ENCODE assay signal across 19 cellular contexts in genomic region chr6:167115054-167115453, GRCh38. TPM values are rescaled to one million over a fixed set of nuclear protein-coding genes. Genes with fewer than 3 reads are reported as not detected.
DNase-seq lines count a peak whose midpoint lies in the region; ATAC-seq and TF ChIP-seq lines count a peak whose summit lies in the region.
"Had no signal": no experiment of that assay in that cellular context is flagged by ENCODE, and none has a peak within 500 bp of the region (broad histone marks: within the 10 kb centered on the region; RNA-seq: fewer than 3 reads in every experiment).

No MANE protein-coding gene starts in this region.

- TF ChIP-seq CTCF in SK-N-SH (IDR thresholded peaks at IDR 0.05): no peak
- TF ChIP-seq CTCF in GM12864 (IDR thresholded peaks at IDR 0.05; ENCODE audit: low read depth, low read length, missing control alignments): peak; percentile 52
- peak; percentile 94 for TF ChIP-seq CTCF in OCI-LY7 (conservative IDR thresholded peaks at IDR 0.05; ENCODE audit: low read length)

- CTCF ChIA-PET in SK-N-SH (lab: Yijun Ruan, JAX): interaction anchor here (0.6 to 1.9 kb wide), 3 partner anchors 20 to 340 kb away, joined by 3 to 6 read pairs (median 4); no protein-coding TSS in a partner anchor
- CTCF ChIA-PET in OCI-LY7 (lab: Charles Lee; ENCODE audit: unreplicated experiment): interaction anchor here (1.0 kb wide), 1 partner anchor 12 kb away, joined by 3 read pairs; no protein-coding TSS in a partner anchor

- H3K9ac ChIP-seq in SK-N-SH: no peak overlapping the region

- no peak overlapping the region for H3K4me3 ChIP-seq in SK-N-SH (ENCODE audit: low read depth in 2 of 2, low read length in 1 of 2)
- H3K4me3 ChIP-seq in GM12864 (ENCODE audit: low read depth, low read length): no peak overlapping the region
- H3K4me3 ChIP-seq in OCI-LY7 (ENCODE audit: low read depth, low read length, poor library complexity, severe bottlenecking): no peak overlapping the region
- H3K4me3 ChIP-seq: left ventricle myocardium inferior had no signal

- H3K9me2 ChIP-seq in SK-N-SH: no peaks in the 10 kb centered on the region
- H3K9me2 ChIP-seq in OCI-LY7 (ENCODE audit: insufficient read depth, low read length): no peaks in the 10 kb centered on the region

- H4K20me1 ChIP-seq in SK-N-SH (ENCODE audit: insufficient read depth): no peaks in the 10 kb centered on the region
- no peaks in the 10 kb centered on the region for H4K20me1 ChIP-seq in OCI-LY7 (ENCODE audit: insufficient read depth, low read length)

- H3K36me3 Mint-ChIP-seq in memory B cell: peaks cover 6% of the 10 kb centered on the region
- H3K36me3 Mint-ChIP-seq: activated naive CD4-positive, alpha-beta T cell treated with anti-CD3 and anti-CD28 coated beads, Interleukin-2, amount 50 U/mL, for 24 hours had no signal

- intact Hi-C loops in OCI-LY7 (cut with micrococcal nuclease; ENCODE audit: unreplicated experiment): loop anchor here (2.0 kb wide), 2 partner anchors 26 to 164 kb away; no protein-coding TSS in a partner anchor

- POLR2A ChIA-PET in SK-N-SH (lab: Yijun Ruan, JAX) (no interaction called here), OCI-LY7 (lab: Charles Lee) (interaction anchor here (0.6 to 3.3 kb wide), 8 partner anchors 8 to 69 kb away, joined by 3 to 27 read pairs (median 9); partner anchors contain the start of gene CCR6)

- H3K4me1 Mint-ChIP-seq in memory B cell: peaks cover 59% of the 10 kb centered on the region

- peak overlapping the region; percentile 96 for H3K27ac Mint-ChIP-seq in memory B cell
- H3K27ac Mint-ChIP-seq: activated naive CD4-positive, alpha-beta T cell treated with anti-CD3 and anti-CD28 coated beads, Interleukin-2, amount 50 U/mL, for 24 hours had no signal

- H3F3A ChIP-seq in SK-N-SH (replicated peaks; ENCODE audit: insufficient read depth): no peaks in the 10 kb centered on the region

- H2AFZ ChIP-seq in SK-N-SH (ENCODE audit: low read depth) (no peak overlapping the region), OCI-LY7 (ENCODE audit: low read length) (peak overlapping the region; percentile 55; the same call in 1 of the 2 replicates)

- peak; percentile 42 for TF ChIP-seq RAD21 in SK-N-SH (IDR thresholded peaks at IDR 0.05; ENCODE audit: low read length)

- WGBS in SK-N-SH (ENCODE audit: low lambda C conversion rate): 48% methylated on average over 10 of the region's 10 CpGs

- peaks cover 2% of the 10 kb centered on the region for H3K9me3 Mint-ChIP-seq in memory B cell
- H3K9me3 Mint-ChIP-seq: activated naive CD4-positive, alpha-beta T cell treated with anti-CD3 and anti-CD28 coated beads, Interleukin-2, amount 50 U/mL, for 24 hours had no signal

- BruUV-seq in OCI-LY7 (replicated peaks; lab: Mats Ljungman, UMichigan): no TSS peak

- H3K27ac ChIP-seq in SK-N-SH (ENCODE audit: low read depth in 2 of 2, low read length in 1 of 2) (no peak overlapping the region), OCI-LY7 (ENCODE audit: low read depth, low read length, poor library complexity, severe bottlenecking) (peak overlapping the region; percentile 92)
- H3K27ac ChIP-seq: breast epithelium, left ventricle myocardium inferior had no signal

- ATAC-seq in SK-N-SH treated with all-trans-retinoic acid at 6 μM for 48 hours (no peak), memory B cell (ENCODE audit: low read depth) (no peak), HG02642 (IDR thresholded peaks at IDR 0.05; ENCODE audit: poor library complexity, unreplicated experiment) (no peak)

- no peaks in the 10 kb centered on the region for H3K79me2 ChIP-seq in SK-N-SH (ENCODE audit: insufficient read depth)
- H3K79me2 ChIP-seq in OCI-LY7 (ENCODE audit: insufficient read depth, low read depth, low read length): no peaks in the 10 kb centered on the region

- no peak overlapping the region for H3K4me2 ChIP-seq in SK-N-SH
- peak overlapping the region; percentile 77 for H3K4me2 ChIP-seq in OCI-LY7 (ENCODE audit: low read length)

- H3K4me1 ChIP-seq in SK-N-SH (ENCODE audit: control insufficient read depth in 1 of 2, insufficient read depth in 2 of 2, low read depth in 1 of 2, low read length in 1 of 2) (peaks cover 0 to 4% of the 10 kb centered on the region in 2 experiments; a peak in 1 of 4 replicates), OCI-LY7 (ENCODE audit: insufficient read depth, low read length, poor library complexity, severe bottlenecking) (peaks cover 86% of the 10 kb centered on the region)
- H3K4me1 ChIP-seq: breast epithelium had no signal

- H3K36me3 ChIP-seq in SK-N-SH (replicated peaks in 1 of 2; ENCODE audit: control insufficient read depth in 1 of 2, insufficient read depth in 2 of 2, low read length in 1 of 2): no peaks in the 10 kb centered on the region
- no peaks in the 10 kb centered on the region for H3K36me3 ChIP-seq in OCI-LY7 (ENCODE audit: insufficient read depth, low read length)
- H3K36me3 ChIP-seq: breast epithelium, left ventricle myocardium inferior had no signal

- no peaks in the 10 kb centered on the region for H3K27me3 Mint-ChIP-seq in memory B cell
- H3K27me3 Mint-ChIP-seq: activated naive CD4-positive, alpha-beta T cell treated with anti-CD3 and anti-CD28 coated beads, Interleukin-2, amount 50 U/mL, for 24 hours had no signal

- DNase-seq in SK-N-SH (peak; percentile 62), GM12864 (ENCODE audit: low read depth) (no peak), OCI-LY7 (ENCODE audit: low spot score) (peak; percentile 59), memory B cell (ENCODE audit: low spot score in 2 of 2) (no peak), NCI-H2196 treated with DMSO at 0.1 percent for 48 hours (lab: John Stamatoyannopoulos, UW; ENCODE audit: unreplicated experiment) (no peak), NCI-H1105 treated with DMSO at 0.1 percent for 48 hours (lab: John Stamatoyannopoulos, UW) (no peak)
- DNase-seq: 8988T, COR-L47, GDM1, left ventricle myocardium inferior, NCI-H345, substantia nigra had no signal

- no peak for TF ChIP-seq EP300 in SK-N-SH (IDR thresholded peaks at IDR 0.05; ENCODE audit: borderline replicate concordance in 1 of 2, low read depth in 1 of 2, low read length in 1 of 2)

- no peaks in the 10 kb centered on the region for H3K9me3 ChIP-seq in SK-N-SH
- no peaks in the 10 kb centered on the region for H3K9me3 ChIP-seq in OCI-LY7 (ENCODE audit: low read length)
- H3K9me3 ChIP-seq: breast epithelium, left ventricle myocardium inferior had no signal

- no peak overlapping the region for H3K4me3 Mint-ChIP-seq in memory B cell
- H3K4me3 Mint-ChIP-seq: activated naive CD4-positive, alpha-beta T cell treated with anti-CD3 and anti-CD28 coated beads, Interleukin-2, amount 50 U/mL, for 24 hours had no signal

- no peaks in the 10 kb centered on the region for H3K27me3 ChIP-seq in SK-N-SH (ENCODE audit: insufficient read depth)
- H3K27me3 ChIP-seq: breast epithelium had no signal

TF ChIP-seq in SK-N-SH, 30 proteins besides CTCF, POLR2A, EP300 and RAD21 (continues in another document):
- TF ChIP-seq NFIC (IDR thresholded peaks at IDR 0.05; ENCODE audit: borderline replicate concordance) (no peak), USF1 (IDR thresholded peaks at IDR 0.05; ENCODE audit: borderline replicate concordance, low read depth) (no peak), SMC3 (IDR thresholded peaks at IDR 0.05; ENCODE audit: low read depth, low read length) (no peak), POLR2AphosphoS5 (IDR thresholded peaks at IDR 0.05; ENCODE audit: low read depth, low read length) (no peak), TAF1 (IDR thresholded peaks at IDR 0.05; ENCODE audit: borderline replicate concordance, low read depth, low read length) (no peak), NRF1 (IDR thresholded peaks at IDR 0.05; ENCODE audit: low read depth, low read length) (no peak), CHD2 (IDR thresholded peaks at IDR 0.05; ENCODE audit: low read length, partially characterized antibody) (no peak)

TF ChIP-seq in SK-N-SH treated with all-trans-retinoic acid at 6 μM for 48 hours, 23 proteins besides CTCF, POLR2A, EP300 and RAD21:
- TF ChIP-seq ZFP30 (CRISPR knock-in tag; IDR thresholded peaks at IDR 0.05) (no peak), BACH2 (CRISPR knock-in tag; IDR thresholded peaks at IDR 0.05; ENCODE audit: borderline replicate concordance) (no peak), CSDC2 (CRISPR knock-in tag; IDR thresholded peaks at IDR 0.05) (no peak), ZFP3 (CRISPR knock-in tag; IDR thresholded peaks at IDR 0.05) (no peak), TOX (CRISPR knock-in tag; IDR thresholded peaks at IDR 0.05; ENCODE audit: borderline replicate concordance) (no peak), TCF4 (CRISPR knock-in tag; IDR thresholded peaks at IDR 0.05; ENCODE audit: borderline replicate concordance) (no peak), ZC3H10 (CRISPR knock-in tag; IDR thresholded peaks at IDR 0.05) (no peak), ZNF70 (CRISPR knock-in tag; IDR thresholded peaks at IDR 0.05) (no peak), CSRNP3 (CRISPR knock-in tag; IDR thresholded peaks at IDR 0.05) (no peak), GLIS3 (CRISPR knock-in tag; IDR thresholded peaks at IDR 0.05) (no peak)

RNA-seq across cellular contexts. Expression of gene CCR6, which starts 7.8 kb away (rescaled TPM):
- polyA plus RNA-seq in SK-N-SH (2012; rRNA removed): not detected in 2 replicates
- polyA plus RNA-seq in SK-N-SH (2012; cell fraction: cytosol; rRNA removed): not detected in 2 replicates
- polyA plus RNA-seq in SK-N-SH (2012; cell fraction: nucleus; rRNA removed): not detected in 2 replicates
- total RNA-seq in OCI-LY7 (2014; rRNA removed; shearing (Covaris generic)): 0.05 and 0.35 TPM in 2 replicates
- 0.10 TPM in 1 of 2 replicates, not detected in the other for total RNA-seq in OCI-LY7 (2022)
- total RNA-seq: H4, left ventricle myocardium inferior, posterior vena cava, SK-MEL-5 had no signal

RNA-seq across cellular contexts. Expression of gene GPR31, which starts 42.7 kb away (rescaled TPM):
- polyA plus RNA-seq in SK-N-SH (2012; rRNA removed): not detected in 2 replicates
- not detected in 2 replicates for polyA plus RNA-seq in SK-N-SH (2012; cell fraction: cytosol; rRNA removed)
- polyA plus RNA-seq in SK-N-SH (2012; cell fraction: nucleus; rRNA removed): not detected in 2 replicates
- total RNA-seq in OCI-LY7 (2014; rRNA removed; shearing (Covaris generic)): not detected in 2 replicates
- not detected in 2 replicates for total RNA-seq in OCI-LY7 (2022)
- total RNA-seq: breast epithelium, H4, left ventricle myocardium inferior, posterior vena cava, SK-MEL-5 had no signal

Comparison
In these comparisons a context has a peak if more than half of its experiments do, and no peak if none do; other contexts are left out.
1. DNase-seq: peak in SK-N-SH (single experiment) and OCI-LY7 (single experiment); none in GM12864 (single experiment), memory B cell (0 of 2), NCI-H2196 treated with DMSO at 0.1 percent for 48 hours (single experiment) and NCI-H1105 treated with DMSO at 0.1 percent for 48 hours (single experiment).